ENCODE assay signal across 19 cellular contexts in the genomic region with DNA sequence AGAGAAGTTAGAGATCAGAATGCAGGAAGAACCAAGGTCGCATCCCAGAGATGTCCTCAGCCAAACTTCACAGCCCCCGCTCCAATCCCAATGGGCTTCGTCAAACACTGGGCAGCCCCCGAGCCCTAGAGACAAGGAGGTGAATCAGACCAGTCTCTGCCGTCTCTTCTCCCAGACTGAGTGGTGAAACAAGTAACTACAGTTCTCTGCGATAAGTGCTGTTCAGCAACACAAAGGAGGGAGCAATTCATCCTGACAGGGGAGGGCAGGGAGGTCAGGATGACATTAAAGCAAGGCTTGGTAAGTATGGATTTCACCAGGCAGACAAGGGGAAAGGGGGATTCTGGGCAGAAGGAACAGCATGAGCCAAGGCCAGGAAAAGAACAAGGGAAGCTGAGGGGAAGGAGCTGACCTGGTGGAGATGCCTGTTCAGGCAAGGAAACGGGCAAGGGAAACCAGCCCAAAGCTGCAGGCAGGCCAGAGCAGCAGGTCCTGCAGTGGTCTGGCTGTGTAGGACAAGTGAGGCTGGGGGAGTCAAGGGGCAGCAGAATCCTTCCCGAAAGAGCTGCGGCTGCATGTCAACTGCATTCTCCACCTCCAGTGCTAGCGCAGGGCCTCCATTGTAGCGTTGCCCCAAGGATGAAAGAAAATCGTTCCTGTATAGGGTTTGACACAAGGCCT.
"Had no signal": no experiment of that assay in that cellular context is flagged by ENCODE, and none has a peak within 500 bp of the region (broad histone marks: within the 10 kb centered on the region; RNA-seq: fewer than 3 reads in every experiment).

No MANE protein-coding gene starts in this region.

- H3K36me3 Mint-ChIP-seq: activated naive CD4-positive, alpha-beta T cell treated with anti-CD3 and anti-CD28 coated beads, Interleukin-2, amount 50 U/mL, for 72 hours; memory B cell; natural killer cell treated with Interleukin-12 subunit alpha and Interleukin-12 subunit beta and Interleukin-15 and Interleukin-18, amount 100 ng/mL, for 72 hours; stimulated activated memory B cell treated with anti-CD40 and anti-IgM and Interleukin-4, amounts not matched to agents 10 μg/mL and 1 μg/mL and 100 μg/mL, for 72 hours had no signal

- H3K4me3 ChIP-seq: dorsolateral prefrontal cortex, esophagus muscularis mucosa, left ventricle myocardium inferior, ovary, right atrium auricular region, smooth muscle cell, upper lobe of left lung had no signal

- H3K4me3 Mint-ChIP-seq: activated T-cell treated with anti-CD3 and anti-CD28 coated beads, Interleukin-2, amount 50 U/mL, for 4 hours; memory B cell; natural killer cell treated with Interleukin-12 subunit alpha and Interleukin-12 subunit beta and Interleukin-15 and Interleukin-18, amount 100 ng/mL, for 72 hours; stimulated activated memory B cell treated with anti-CD40 and anti-IgM and Interleukin-4, amounts not matched to agents 10 μg/mL and 1 μg/mL and 100 μg/mL, for 72 hours; T-helper 1 cell treated with Interleukin-12 subunit alpha and Interleukin-12 subunit beta and Interleukin-4 antibody, amounts not matched to agents 30 μg/mL and 1 μg/mL, for 36 hours had no signal

- H3K9me3 Mint-ChIP-seq: activated naive CD4-positive, alpha-beta T cell treated with anti-CD3 and anti-CD28 coated beads, Interleukin-2, amount 50 U/mL, for 72 hours; activated T-cell treated with anti-CD3 and anti-CD28 coated beads, Interleukin-2, amount 50 U/mL, for 4 hours; memory B cell; natural killer cell treated with Interleukin-12 subunit alpha and Interleukin-12 subunit beta and Interleukin-15 and Interleukin-18, amount 100 ng/mL, for 72 hours; stimulated activated memory B cell treated with anti-CD40 and anti-IgM and Interleukin-4, amounts not matched to agents 10 μg/mL and 1 μg/mL and 100 μg/mL, for 72 hours; T-helper 1 cell treated with Interleukin-12 subunit alpha and Interleukin-12 subunit beta and Interleukin-4 antibody, amounts not matched to agents 30 μg/mL and 1 μg/mL, for 36 hours had no signal

- H3K4me1 ChIP-seq: esophagus muscularis mucosa, left ventricle myocardium inferior, right atrium auricular region, upper lobe of left lung had no signal

- H3K9me3 ChIP-seq: esophagus muscularis mucosa, left ventricle myocardium inferior, ovary, right atrium auricular region, upper lobe of left lung had no signal

- H3K4me2 ChIP-seq: smooth muscle cell had no signal

- H3K27ac Mint-ChIP-seq: activated naive CD4-positive, alpha-beta T cell treated with anti-CD3 and anti-CD28 coated beads, Interleukin-2, amount 50 U/mL, for 72 hours; memory B cell; natural killer cell treated with Interleukin-12 subunit alpha and Interleukin-12 subunit beta and Interleukin-15 and Interleukin-18, amount 100 ng/mL, for 72 hours; stimulated activated memory B cell treated with anti-CD40 and anti-IgM and Interleukin-4, amounts not matched to agents 10 μg/mL and 1 μg/mL and 100 μg/mL, for 72 hours; T-helper 1 cell treated with Interleukin-12 subunit alpha and Interleukin-12 subunit beta and Interleukin-4 antibody, amounts not matched to agents 30 μg/mL and 1 μg/mL, for 36 hours had no signal

- H3K4me1 Mint-ChIP-seq: memory B cell; stimulated activated memory B cell treated with anti-CD40 and anti-IgM and Interleukin-4, amounts not matched to agents 10 μg/mL and 1 μg/mL and 100 μg/mL, for 72 hours had no signal

- H3K27ac ChIP-seq: brain microvascular endothelial cell, dorsolateral prefrontal cortex, esophagus muscularis mucosa, left ventricle myocardium inferior, ovary, right atrium auricular region, upper lobe of left lung had no signal

- DNase-seq: activated CD4-positive, alpha-beta T cell treated with anti-CD3 and anti-CD28 coated beads, Interleukin-2, amount 50 U/mL, for 48 hours; activated effector memory CD4-positive, alpha-beta T cell treated with anti-CD3 and anti-CD28 coated beads, Interleukin-2, amount 50 U/mL, for 16 hours; activated T-cell treated with anti-CD3 and anti-CD28 coated beads, Interleukin-2, amount 50 U/mL, for 4 hours; amygdala; brain microvascular endothelial cell; dorsolateral prefrontal cortex; foreskin fibroblast; glutamatergic neuron; left ventricle myocardium inferior; ovary; upper lobe of left lung had no signal

- H3K27me3 ChIP-seq: ovary, right atrium auricular region, upper lobe of left lung had no signal

- H3K36me3 ChIP-seq: brain microvascular endothelial cell, esophagus muscularis mucosa, left ventricle myocardium inferior, ovary, right atrium auricular region, upper lobe of left lung had no signal
